ENCODE assay signal across 21 cellular contexts in genomic region chr12:52656616-52657015, GRCh38. TPM values are rescaled to one million over a fixed set of nuclear protein-coding genes. Genes with fewer than 3 reads are reported as not detected.
DNase-seq lines count a peak whose midpoint lies in the region; ATAC-seq and TF ChIP-seq lines count a peak whose summit lies in the region.
"Had no signal": no experiment of that assay in that cellular context is flagged by ENCODE, and none has a peak within 500 bp of the region (broad histone marks: within the 10 kb centered on the region; RNA-seq: fewer than 3 reads in every experiment).

No MANE protein-coding gene starts in this region.

- H3K4me3 ChIP-seq in H7 (ENCODE audit: insufficient read depth, low read depth, low read length) = no peak overlapping the region
- H3K4me3 ChIP-seq: A549, HAP-1 had no signal

- peaks cover 4% of the 10 kb centered on the region for H3K4me1 Mint-ChIP-seq in type B pancreatic cell (ENCODE audit: unreplicated experiment)
- H3K4me1 Mint-ChIP-seq: B cell had no signal

- H3K27me3 Mint-ChIP-seq in type B pancreatic cell = peaks cover 49% of the 10 kb centered on the region

- no peaks in the 10 kb centered on the region for H3K36me3 ChIP-seq in H7 (replicated peaks; ENCODE audit: control insufficient read depth, insufficient read depth, low read length)
- H3K36me3 ChIP-seq: HAP-1 had no signal

- ATAC-seq in Right ventricle myocardium inferior = peak; percentile 45
- ATAC-seq: SK-N-SH treated with all-trans-retinoic acid at 6 μM for 48 hours had no signal

- H3K4me3 Mint-ChIP-seq in type B pancreatic cell = no peak overlapping the region
- H3K4me3 Mint-ChIP-seq: B cell had no signal

- intact Hi-C loops in Right ventricle myocardium inferior (cut with DNase I) (no loop called here), cardiac septum (cut with DNase I) (no loop called here)

- DNase-seq in Right ventricle myocardium inferior (ENCODE audit: missing footprints) = no peak
- no peak for DNase-seq in cardiac septum (ENCODE audit: low spot score)
- peak; percentile 43 for DNase-seq in H7
- no peak for DNase-seq in type B pancreatic cell (ENCODE audit: extremely low spot score, unreplicated experiment)
- DNase-seq in GM13976 (ENCODE audit: low spot score) = no peak
- no peak for DNase-seq in activated CD4-positive, CD25-positive, alpha-beta regulatory T cell (lab: John Stamatoyannopoulos, UW)
- DNase-seq: DMS79, KG1, NCI-H1092 treated with DMSO at 0.1 percent for 48 hours, NCI-H2029 treated with DMSO at 0.1 percent for 48 hours, NCI-H69, PC-9, RPMI8226, SIG-M5 had no signal

- no peaks in the 10 kb centered on the region for H3K9me3 Mint-ChIP-seq in type B pancreatic cell

- in situ Hi-C loops in GM13976 (cut with MboI; ENCODE audit: low sequenced_read_pairs, unreplicated experiment) = no loop called here

- peak overlapping the region; percentile 57 for H3K27ac Mint-ChIP-seq in type B pancreatic cell
- H3K27ac Mint-ChIP-seq: B cell had no signal

- H3K27ac ChIP-seq in VCaP = peak overlapping the region; percentile 77
- H3K27ac ChIP-seq: A549 had no signal

- no peaks in the 10 kb centered on the region for H3K27me3 ChIP-seq in H7 (ENCODE audit: control insufficient read depth, insufficient read depth, low read length)

- H3K36me3 Mint-ChIP-seq in type B pancreatic cell = no peaks in the 10 kb centered on the region

- no peak for TF ChIP-seq CTCF in VCaP (conservative IDR thresholded peaks at IDR 0.05)
- TF ChIP-seq CTCF in type B pancreatic cell (conservative IDR thresholded peaks at IDR 0.05) = no peak
- TF ChIP-seq CTCF in GM13976 (IDR thresholded peaks at IDR 0.05; ENCODE audit: borderline replicate concordance, control extremely low read depth, extremely low read depth, insufficient read depth, missing control alignments) = no peak

RNA-seq across cellular contexts. Expression of gene KRT2, which starts 4.6 kb away (rescaled TPM):
- total RNA-seq in Right ventricle myocardium inferior (not detected), cardiac septum (not detected), type B pancreatic cell (ENCODE audit: low replicate concordance) (not detected in 2 replicates)
- not detected in 2 replicates for total RNA-seq in H7 (2014; rRNA removed; shearing (Covaris generic))
- total RNA-seq: B cell, HT1080, NCI-H460, PC-9 had no signal

RNA-seq across cellular contexts. Expression of gene KRT1, which starts 23.6 kb away (rescaled TPM):
- total RNA-seq in Right ventricle myocardium inferior (not detected), cardiac septum (not detected), type B pancreatic cell (ENCODE audit: low replicate concordance) (269 and 837 TPM in 2 replicates)
- not detected in 2 replicates for total RNA-seq in H7 (2014; rRNA removed; shearing (Covaris generic))
- total RNA-seq: B cell, HT1080, NCI-H460, PC-9 had no signal

RNA-seq across cellular contexts. Expression of gene KRT73, which starts 38.3 kb away (rescaled TPM):
- total RNA-seq in Right ventricle myocardium inferior = not detected
- total RNA-seq in cardiac septum = not detected
- not detected in 2 replicates for total RNA-seq in H7 (2014; rRNA removed; shearing (Covaris generic))
- total RNA-seq in type B pancreatic cell (ENCODE audit: low replicate concordance) = 0.12 TPM in 1 of 2 replicates, not detected in the other
- total RNA-seq: B cell, HT1080, NCI-H460, PC-9 had no signal

RNA-seq across cellular contexts. Expression of gene KRT77, which starts 46.7 kb away (rescaled TPM):
- not detected for total RNA-seq in Right ventricle myocardium inferior
- total RNA-seq in cardiac septum = not detected
- total RNA-seq in H7 (2014; rRNA removed; shearing (Covaris generic)) = not detected in 2 replicates
- total RNA-seq in type B pancreatic cell (ENCODE audit: low replicate concordance) = 0.27 and 2.3 TPM in 2 replicates
- total RNA-seq: B cell, HT1080, NCI-H460, PC-9 had no signal

RNA-seq across cellular contexts. Expression of gene KRT72, which starts 55.4 kb away (rescaled TPM):
- not detected for total RNA-seq in Right ventricle myocardium inferior
- total RNA-seq in cardiac septum = not detected
- not detected in 2 replicates for total RNA-seq in H7 (2014; rRNA removed; shearing (Covaris generic))
- total RNA-seq in type B pancreatic cell (ENCODE audit: low replicate concordance) = 0.48 and 2.9 TPM in 2 replicates
- total RNA-seq: B cell, HT1080, NCI-H460, PC-9 had no signal

Comparison
In these comparisons a context has a peak if more than half of its experiments do, and no peak if none do; other contexts are left out.
1. RNA of gene KRT1, which starts 23.6 kb away (total RNA-seq): 269 to 837 TPM in type B pancreatic cell; not detected in cardiac septum (single experiment), not detected in Right ventricle myocardium inferior (single experiment) and not detected in H7; every median in the first group is over 100 times any median in the second.